Comparison of ENCODE assay signal across 28 cellular contexts in the genomic region with DNA sequence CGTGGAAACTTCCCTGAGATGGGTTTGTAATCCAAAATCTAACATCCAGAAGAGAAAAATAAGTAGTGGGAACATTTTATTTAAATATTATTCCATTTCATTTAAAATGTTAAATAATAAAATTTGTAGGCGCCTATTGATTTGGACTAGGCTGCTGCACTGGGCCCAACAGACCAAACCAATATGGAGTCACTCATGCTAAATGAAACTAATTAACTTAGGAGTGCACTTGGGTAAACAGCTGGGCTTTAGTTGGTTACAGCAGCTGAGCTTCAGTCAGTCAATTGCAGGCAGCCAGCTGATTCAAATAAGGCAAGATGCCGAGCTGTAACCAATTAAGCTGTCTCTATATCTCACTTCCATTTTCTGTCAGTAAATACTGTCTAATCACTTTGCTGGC.
"Had no signal": no experiment of that assay in that cellular context is flagged by ENCODE, and none has a peak within 500 bp of the region (broad histone marks: within the 10 kb centered on the region; RNA-seq: fewer than 3 reads in every experiment).

No MANE protein-coding gene starts in this region.

- H3K4me2 ChIP-seq: KMS-11 had no signal

- H3K36me3 Mint-ChIP-seq: activated CD8-positive, alpha-beta memory T cell treated with anti-CD3 and anti-CD28 coated beads, Interleukin-2, amount 10 ng/mL, durations not matched to agents 7 days and 5 days; activated naive CD4-positive, alpha-beta T cell treated with anti-CD3 and anti-CD28 coated beads, Interleukin-2, amount 50 U/mL, for 72 hours had no signal

- H3K4me3 ChIP-seq: ascending aorta, body of pancreas, coronary artery had no signal

- H3K9me3 ChIP-seq: ascending aorta, body of pancreas had no signal

- H3K9me3 Mint-ChIP-seq: activated naive CD8-positive, alpha-beta T cell treated with anti-CD3 and anti-CD28 coated beads, Interleukin-2, amount 50 U/mL, for 24 hours; activated T-cell treated with anti-CD3 and anti-CD28 coated beads, Interleukin-2, amount 50 U/mL, for 4 hours; T-helper 1 cell treated with Interleukin-12 subunit alpha and Interleukin-12 subunit beta and Interleukin-4 antibody, amounts not matched to agents 30 μg/mL and 1 μg/mL, for 36 hours had no signal

- H3K9ac ChIP-seq: KMS-11 had no signal

- H3K4me1 ChIP-seq: ascending aorta, body of pancreas had no signal

- DNase-seq: activated CD4-positive, alpha-beta T cell treated with anti-CD3 and anti-CD28 coated beads for 4 hours; activated CD4-positive, alpha-beta T cell treated with anti-CD3 and anti-CD28 coated beads, Interleukin-2, amount 50 U/mL, for 48 hours; activated CD8-positive, alpha-beta memory T cell treated with anti-CD3 and anti-CD28 coated beads, Interleukin-2, amount 10 ng/mL, durations not matched to agents 7 days and 5 days; activated effector memory CD4-positive, alpha-beta T cell treated with anti-CD3 and anti-CD28 coated beads, Interleukin-2, amount 50 U/mL, for 16 hours; activated naive CD4-positive, alpha-beta T cell treated with Interleukin-2 at 50 U/mL for 16 hours; activated naive CD8-positive, alpha-beta T cell treated with anti-CD3 and anti-CD28 coated beads, Interleukin-2, amount 50 U/mL, for 24 hours; activated T-cell treated with anti-CD3 and anti-CD28 coated beads, Interleukin-2, amount 50 U/mL, for 4 hours; amniotic stem cell; body of pancreas; central memory CD4-positive, alpha-beta T cell; NCI-H1092 treated with DMSO at 0.1 percent for 48 hours; NCI-H1417 treated with DMSO at 0.1 percent for 48 hours; NCI-H187; NCI-H2081 treated with DMSO at 0.1 percent for 48 hours; NCI-H2227 treated with DMSO at 0.1 percent for 48 hours; NCI-H446 treated with DMSO at 0.1 percent for 48 hours; NCI-H524 treated with DMSO at 0.1 percent for 48 hours; OCI-M1; RPMI8226 had no signal

- H3K27me3 ChIP-seq: ascending aorta, body of pancreas had no signal

- H3K36me3 ChIP-seq: ascending aorta had no signal

- FAIRE-seq: bronchial epithelial cell had no signal

- H3K4me3 Mint-ChIP-seq: activated CD8-positive, alpha-beta memory T cell treated with anti-CD3 and anti-CD28 coated beads, Interleukin-2, amount 10 ng/mL, durations not matched to agents 7 days and 5 days; activated naive CD8-positive, alpha-beta T cell treated with anti-CD3 and anti-CD28 coated beads, Interleukin-2, amount 50 U/mL, for 24 hours; activated T-cell treated with anti-CD3 and anti-CD28 coated beads, Interleukin-2, amount 50 U/mL, for 4 hours; T-helper 1 cell treated with Interleukin-12 subunit alpha and Interleukin-12 subunit beta and Interleukin-4 antibody, amounts not matched to agents 30 μg/mL and 1 μg/mL, for 36 hours had no signal

- ATAC-seq: activated CD4-positive, CD25-positive, alpha-beta regulatory T cell treated with anti-CD3 and anti-CD28 coated beads, Interleukin-2, amount 50 U/mL, for 24 hours; activated CD8-positive, alpha-beta memory T cell treated with anti-CD3 and anti-CD28 coated beads, Interleukin-2, amount 10 ng/mL, durations not matched to agents 7 days and 5 days; activated naive CD4-positive, alpha-beta T cell treated with anti-CD3 and anti-CD28 coated beads, Interleukin-2, amount 50 U/mL, for 72 hours; activated naive CD8-positive, alpha-beta T cell treated with anti-CD3 and anti-CD28 coated beads, Interleukin-2, amount 50 U/mL, for 24 hours; activated T-cell treated with anti-CD3 and anti-CD28 coated beads, Interleukin-2, amount 50 U/mL, for 4 hours; body of pancreas; Panc1; Right ventricle myocardium inferior had no signal

- H3K27ac ChIP-seq: ascending aorta, KMS-11 had no signal

- H3K4me1 Mint-ChIP-seq: activated CD8-positive, alpha-beta memory T cell treated with anti-CD3 and anti-CD28 coated beads, Interleukin-2, amount 10 ng/mL, durations not matched to agents 7 days and 5 days had no signal

- H3K27ac Mint-ChIP-seq: activated CD8-positive, alpha-beta memory T cell treated with anti-CD3 and anti-CD28 coated beads, Interleukin-2, amount 10 ng/mL, durations not matched to agents 7 days and 5 days; activated naive CD4-positive, alpha-beta T cell treated with anti-CD3 and anti-CD28 coated beads, Interleukin-2, amount 50 U/mL, for 72 hours; activated naive CD8-positive, alpha-beta T cell treated with anti-CD3 and anti-CD28 coated beads, Interleukin-2, amount 50 U/mL, for 24 hours; T-helper 1 cell treated with Interleukin-12 subunit alpha and Interleukin-12 subunit beta and Interleukin-4 antibody, amounts not matched to agents 30 μg/mL and 1 μg/mL, for 36 hours had no signal
